1 cellular context compared by ENCODE assay signal in the genomic region with DNA sequence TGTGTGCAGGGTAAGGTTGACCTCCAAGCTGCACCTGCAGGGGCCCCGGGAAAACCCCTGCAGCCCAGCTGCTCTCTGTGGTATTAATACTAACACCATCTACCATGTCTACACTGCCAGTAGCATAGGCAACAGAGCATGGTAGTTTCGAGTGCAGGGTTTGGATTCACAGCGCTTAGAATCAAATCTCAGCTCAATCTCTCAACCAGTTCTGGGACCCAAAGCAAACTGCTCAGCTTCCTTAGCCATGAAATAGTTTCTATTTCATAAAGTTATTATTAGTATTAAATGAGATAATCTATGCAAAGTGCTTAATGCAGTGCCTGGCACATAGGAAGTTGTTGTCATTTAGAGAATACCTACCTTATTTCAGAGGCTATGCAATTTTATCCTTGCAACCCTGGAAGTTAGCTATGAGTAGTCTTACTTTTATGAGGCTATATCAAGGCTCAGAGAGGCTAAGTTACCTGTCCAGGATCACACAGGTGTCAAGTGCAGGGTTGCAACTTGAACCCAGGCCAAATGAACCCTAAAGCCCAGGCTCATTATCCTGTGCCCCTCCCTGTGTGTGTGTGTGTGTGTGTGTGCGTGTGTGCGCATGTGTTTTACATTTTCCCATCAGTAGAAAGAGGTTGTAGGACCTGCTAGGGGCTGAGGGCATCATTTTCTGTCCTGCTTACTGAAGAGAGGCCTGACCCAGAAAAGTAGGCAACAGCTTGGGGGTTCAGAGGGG.
TF ChIP-seq lines count a peak whose summit lies in the region.

No MANE protein-coding gene starts in this region.

TF ChIP-seq in H1, 55 proteins besides CTCF, POLR2A, EP300 and RAD21:
- TF ChIP-seq EGR1 (IDR thresholded peaks at IDR 0.05; ENCODE audit: borderline replicate concordance, low read depth, low read length), result no peak
- no peak for TF ChIP-seq ATF3 (IDR thresholded peaks at IDR 0.05; ENCODE audit: insufficient read depth, low read depth, low read length)
- no peak for TF ChIP-seq CTBP2 (IDR thresholded peaks at IDR 0.05; ENCODE audit: borderline replicate concordance, insufficient read depth, insufficient read length, low read length)
- TF ChIP-seq SP1 (IDR thresholded peaks at IDR 0.05; ENCODE audit: low read depth, low read length), result no peak
- TF ChIP-seq, protein P1, sequence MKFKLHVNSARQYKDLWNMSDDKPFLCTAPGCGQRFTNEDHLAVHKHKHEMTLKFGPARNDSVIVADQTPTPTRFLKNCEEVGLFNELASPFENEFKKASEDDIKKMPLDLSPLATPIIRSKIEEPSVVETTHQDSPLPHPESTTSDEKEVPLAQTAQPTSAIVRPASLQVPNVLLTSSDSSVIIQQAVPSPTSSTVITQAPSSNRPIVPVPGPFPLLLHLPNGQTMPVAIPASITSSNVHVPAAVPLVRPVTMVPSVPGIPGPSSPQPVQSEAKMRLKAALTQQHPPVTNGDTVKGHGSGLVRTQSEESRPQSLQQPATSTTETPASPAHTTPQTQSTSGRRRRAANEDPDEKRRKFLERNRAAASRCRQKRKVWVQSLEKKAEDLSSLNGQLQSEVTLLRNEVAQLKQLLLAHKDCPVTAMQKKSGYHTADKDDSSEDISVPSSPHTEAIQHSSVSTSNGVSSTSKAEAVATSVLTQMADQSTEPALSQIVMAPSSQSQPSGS (IDR thresholded peaks at IDR 0.05; ENCODE audit: low read length), result no peak
- TF ChIP-seq ASH2L (IDR thresholded peaks at IDR 0.05; ENCODE audit: low read length), result no peak
- TF ChIP-seq HDAC2 (IDR thresholded peaks at IDR 0.05; ENCODE audit: borderline replicate concordance in 1 of 2, low read depth in 2 of 2, low read length in 2 of 2), result no peak
- no peak for TF ChIP-seq SRF (IDR thresholded peaks at IDR 0.05; ENCODE audit: low read depth, low read length)
- no peak for TF ChIP-seq SIN3A (conservative IDR thresholded peaks at IDR 0.05 in 1 of 2, IDR thresholded peaks at IDR 0.05 in 1 of 2; ENCODE audit: low read depth in 1 of 2, low read length in 2 of 2)
- TF ChIP-seq BACH1 (IDR thresholded peaks at IDR 0.05; ENCODE audit: low read length), result no peak
- no peak for TF ChIP-seq CEBPB (IDR thresholded peaks at IDR 0.05; ENCODE audit: low read depth, low read length)
- no peak for TF ChIP-seq HDAC6 (IDR thresholded peaks at IDR 0.05; ENCODE audit: low read depth, low read length)
- TF ChIP-seq CBX8 (IDR thresholded peaks at IDR 0.05; ENCODE audit: borderline replicate concordance, low read depth, low read length), result no peak
- no peak for TF ChIP-seq YY1 (IDR thresholded peaks at IDR 0.05; ENCODE audit: low read depth, low read length)
- no peak for TF ChIP-seq PHF8 (conservative IDR thresholded peaks at IDR 0.05; ENCODE audit: low read depth, low read length)
- no peak for TF ChIP-seq KDM4A (IDR thresholded peaks at IDR 0.05; ENCODE audit: low read depth, low read length, severe bottlenecking)
- no peak for TF ChIP-seq NRF1 (IDR thresholded peaks at IDR 0.05; ENCODE audit: low read depth, low read length)
- TF ChIP-seq TBP (IDR thresholded peaks at IDR 0.05; ENCODE audit: low read depth, low read length), result no peak
- TF ChIP-seq CREB1 (IDR thresholded peaks at IDR 0.05), result no peak
TF ChIP-seq in H1: peak in this region for 0.
